In the genomic region with DNA sequence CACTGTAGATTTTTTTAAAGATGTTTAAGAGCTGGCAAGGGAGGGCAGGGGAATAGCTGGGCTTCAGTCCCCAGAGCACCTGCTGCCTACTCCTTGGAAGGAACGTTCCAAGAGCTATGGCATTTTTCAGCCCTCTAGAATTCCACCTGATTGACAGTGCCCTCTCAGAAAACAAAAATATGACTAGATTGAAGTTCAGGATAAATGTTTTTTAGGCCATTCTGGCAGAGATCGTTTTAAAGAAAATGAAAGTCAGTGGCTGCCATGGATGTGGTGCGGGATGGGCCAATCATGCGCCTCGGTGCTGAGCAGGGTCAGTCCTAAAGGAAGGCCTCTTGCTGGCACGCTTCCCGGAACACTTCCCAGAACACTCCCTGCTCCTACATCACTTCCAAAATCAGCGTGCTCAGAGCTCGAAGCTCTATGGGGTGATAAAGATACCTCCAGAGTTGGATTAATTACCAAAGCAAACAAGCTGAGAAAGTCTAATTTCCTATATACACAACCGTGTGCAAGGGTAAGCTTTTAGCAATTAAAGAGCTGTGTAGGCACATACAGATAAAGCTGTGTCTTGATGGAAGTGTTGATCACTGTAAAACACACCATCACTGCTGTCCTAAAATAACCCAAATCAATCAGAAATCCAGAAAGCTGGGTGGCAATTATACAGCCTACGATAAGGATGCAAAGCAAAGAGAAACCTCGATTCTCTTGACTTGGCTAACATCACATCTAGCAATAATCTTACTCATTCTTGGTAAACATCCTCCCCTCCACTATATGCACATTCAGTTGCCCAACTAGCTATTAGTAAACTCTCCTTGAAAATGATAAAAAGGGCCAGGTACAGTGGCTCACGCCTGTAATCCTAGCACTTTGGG, we compare ENCODE assay signal across 9 cellular contexts. TPM values are rescaled to one million over a fixed set of nuclear protein-coding genes. Genes with fewer than 3 reads are reported as not detected.
DNase-seq lines count a peak whose midpoint lies in the region; ATAC-seq, FAIRE-seq and TF ChIP-seq lines count a peak whose summit lies in the region.
"Had no signal": no experiment of that assay in that cellular context is flagged by ENCODE, and none has a peak within 500 bp of the region (broad histone marks: within the 10 kb centered on the region; RNA-seq: fewer than 3 reads in every experiment).

No MANE protein-coding gene starts in this region.

- no peak overlapping the region for H3K4me3 Mint-ChIP-seq in activated CD4-positive, alpha-beta memory T cell treated with anti-CD3 and anti-CD28 coated beads for 36 hours
- no peak overlapping the region for H3K4me3 Mint-ChIP-seq in activated CD8-positive, alpha-beta memory T cell treated with anti-CD3 and anti-CD28 coated beads, Interleukin-2, amount 10 ng/mL, durations not matched to agents 7 days and 5 days
- H3K4me3 Mint-ChIP-seq: B cell had no signal

- DNase-seq in A549 (ENCODE audit: low read depth in 1 of 2, low spot score in 1 of 2) (peak; percentile 63 to 80), NCI-H2107 (lab: John Stamatoyannopoulos, UW) (peak; percentile 83), colonic mucosa (peak; percentile 89), mesenteric fat pad (ENCODE audit: low spot score) (peak; percentile 95), HK-2 (ENCODE audit: unreplicated experiment) (no peak), KG1 (lab: John Stamatoyannopoulos, UW) (no peak)
- no peak for DNase-seq in activated CD4-positive, alpha-beta memory T cell treated with anti-CD3 and anti-CD28 coated beads for 36 hours
- DNase-seq in activated CD8-positive, alpha-beta memory T cell treated with anti-CD3 and anti-CD28 coated beads, Interleukin-2, amount 10 ng/mL, durations not matched to agents 7 days and 5 days = no peak

- peak overlapping the region in 1 of 2 donors; percentile 13 for H3K9ac ChIP-seq in colonic mucosa (ENCODE audit: low read depth in 2 of 2, low read length in 2 of 2)

- FAIRE-seq in A549 (lab: Jason Lieb, UNC) = no peak

- ATAC-seq in A549 = peak; percentile 96 to 98
- no peak for ATAC-seq in activated CD8-positive, alpha-beta memory T cell treated with anti-CD3 and anti-CD28 coated beads, Interleukin-2, amount 10 ng/mL, durations not matched to agents 7 days and 5 days

- POLR2A ChIA-PET in A549 (lab: Yijun Ruan, JAX) = no interaction called here
- POLR2A ChIA-PET in activated CD4-positive, alpha-beta memory T cell treated with anti-CD3 and anti-CD28 coated beads for 36 hours (lab: Charles Lee) = interaction anchor here (0.6 kb wide), 2 partner anchors 79 to 318 kb away, joined by 3 to 4 read pairs; no protein-coding TSS in a partner anchor

- TF ChIP-seq CTCF in A549 (IDR thresholded peaks at IDR 0.05) (no peak), colonic mucosa (IDR thresholded peaks at IDR 0.05) (no peak)

- peak overlapping the region; percentile 68 for H3K4me2 ChIP-seq in A549

- peak; percentile 18 to 25; a peak in 1 of 5 replicates for TF ChIP-seq EP300 in A549 (IDR thresholded peaks at IDR 0.05)

- no peak for TF ChIP-seq RAD21 in A549 (conservative IDR thresholded peaks at IDR 0.05 in 1 of 2, IDR thresholded peaks at IDR 0.05 in 1 of 2)

- H3K27ac Mint-ChIP-seq in activated CD4-positive, alpha-beta memory T cell treated with anti-CD3 and anti-CD28 coated beads for 36 hours = no peak overlapping the region
- no peak overlapping the region for H3K27ac Mint-ChIP-seq in activated CD8-positive, alpha-beta memory T cell treated with anti-CD3 and anti-CD28 coated beads, Interleukin-2, amount 10 ng/mL, durations not matched to agents 7 days and 5 days
- H3K27ac Mint-ChIP-seq: B cell had no signal

- CTCF ChIA-PET in A549 (lab: Yijun Ruan, JAX) = interaction anchor here (0.6 to 1.4 kb wide), 6 partner anchors 9 to 340 kb away, joined by 3 to 4 read pairs (median 3); partner anchors contain the start of gene TGFBR3
- CTCF ChIA-PET in activated CD4-positive, alpha-beta memory T cell treated with anti-CD3 and anti-CD28 coated beads for 36 hours (lab: Charles Lee) = interaction anchor here (0.9 kb wide), 1 partner anchor 34 kb away, joined by 3 read pairs; no protein-coding TSS in a partner anchor
- CTCF ChIA-PET in activated CD8-positive, alpha-beta memory T cell treated with anti-CD3 and anti-CD28 coated beads, Interleukin-2, amount 10 ng/mL, durations not matched to agents 7 days and 5 days (lab: Charles Lee) = interaction anchor here (0.9 to 1.8 kb wide), 3 partner anchors 9 to 339 kb away, joined by 3 read pairs; no protein-coding TSS in a partner anchor

- peaks cover 31% of the 10 kb centered on the region for H3K4me1 ChIP-seq in A549
- peaks cover 7% of the 10 kb centered on the region for H3K4me1 ChIP-seq in colonic mucosa

- intact Hi-C loops in colonic mucosa (cut with DNase I) = no loop called here
- intact Hi-C loops in activated CD4-positive, alpha-beta memory T cell treated with anti-CD3 and anti-CD28 coated beads for 36 hours (cut with micrococcal nuclease) = no loop called here

- no peak for TF ChIP-seq POLR2A in A549 (IDR thresholded peaks at IDR 0.05; ENCODE audit: low read length)

- H3K27ac ChIP-seq in A549 = peak overlapping the region; percentile 64 to 82
- peak overlapping the region; percentile 42 for H3K27ac ChIP-seq in colonic mucosa

- no peaks in the 10 kb centered on the region for H3K9me3 Mint-ChIP-seq in activated CD4-positive, alpha-beta memory T cell treated with anti-CD3 and anti-CD28 coated beads for 36 hours
- H3K9me3 Mint-ChIP-seq in activated CD8-positive, alpha-beta memory T cell treated with anti-CD3 and anti-CD28 coated beads, Interleukin-2, amount 10 ng/mL, durations not matched to agents 7 days and 5 days (ENCODE audit: low read depth) = no peaks in the 10 kb centered on the region

- 8% methylated on average over 13 of the region's 13 CpGs for WGBS in A549 (ENCODE audit: missing lambda C conversion rate)

- H3K36me3 ChIP-seq in colonic mucosa = no peaks in the 10 kb centered on the region

- no peaks in the 10 kb centered on the region for H3K27me3 Mint-ChIP-seq in activated CD4-positive, alpha-beta memory T cell treated with anti-CD3 and anti-CD28 coated beads for 36 hours
- H3K27me3 Mint-ChIP-seq in activated CD8-positive, alpha-beta memory T cell treated with anti-CD3 and anti-CD28 coated beads, Interleukin-2, amount 10 ng/mL, durations not matched to agents 7 days and 5 days = no peaks in the 10 kb centered on the region

- no peaks in the 10 kb centered on the region for H3K27me3 ChIP-seq in colonic mucosa

- no peaks in the 10 kb centered on the region for H3K9me3 ChIP-seq in A549
- H3K9me3 ChIP-seq in colonic mucosa = no peaks in the 10 kb centered on the region

- H3K36me3 Mint-ChIP-seq in activated CD4-positive, alpha-beta memory T cell treated with anti-CD3 and anti-CD28 coated beads for 36 hours = no peaks in the 10 kb centered on the region
- peaks cover 4% of the 10 kb centered on the region for H3K36me3 Mint-ChIP-seq in activated CD8-positive, alpha-beta memory T cell treated with anti-CD3 and anti-CD28 coated beads, Interleukin-2, amount 10 ng/mL, durations not matched to agents 7 days and 5 days

- H3K4me1 Mint-ChIP-seq in activated CD4-positive, alpha-beta memory T cell treated with anti-CD3 and anti-CD28 coated beads for 36 hours (ENCODE audit: low read depth) = peaks cover 3% of the 10 kb centered on the region
- H3K4me1 Mint-ChIP-seq in activated CD8-positive, alpha-beta memory T cell treated with anti-CD3 and anti-CD28 coated beads, Interleukin-2, amount 10 ng/mL, durations not matched to agents 7 days and 5 days = no peaks in the 10 kb centered on the region
- H3K4me1 Mint-ChIP-seq: B cell had no signal

- H3K4me3 ChIP-seq in A549 (peak overlapping the region; percentile 24; the same call in 2 of the 3 replicates), colonic mucosa (no peak overlapping the region)

TF ChIP-seq in A549, 52 proteins besides CTCF, POLR2A, EP300 and RAD21 (continues in another document):
- no peak for TF ChIP-seq HDAC2 (IDR thresholded peaks at IDR 0.05)
- TF ChIP-seq CEBPB (IDR thresholded peaks at IDR 0.05) = peak; percentile 67 to 79
- TF ChIP-seq SREBF2 (IDR thresholded peaks at IDR 0.05) = no peak
- no peak for TF ChIP-seq HES2 (IDR thresholded peaks at IDR 0.05)
- no peak for TF ChIP-seq EHMT2 (IDR thresholded peaks at IDR 0.05; ENCODE audit: low read depth)
- no peak for TF ChIP-seq CBX2 (IDR thresholded peaks at IDR 0.05; ENCODE audit: borderline replicate concordance, low read depth)
- TF ChIP-seq JUN (IDR thresholded peaks at IDR 0.05) = peak in 1 of 2 experiments; percentile 17; a peak in 1 of 5 replicates
- TF ChIP-seq MAZ (IDR thresholded peaks at IDR 0.05; ENCODE audit: borderline replicate concordance, low read depth, low read length) = no peak
- TF ChIP-seq EHF (CRISPR knock-in tag; IDR thresholded peaks at IDR 0.05) = no peak
- TF ChIP-seq GATA3 (IDR thresholded peaks at IDR 0.05; ENCODE audit: borderline replicate concordance) = peak; percentile 41; the same call in 1 of the 2 replicates
- TF ChIP-seq FOSL2 (IDR thresholded peaks at IDR 0.05) = peak; percentile 46; the same call in 1 of the 2 replicates
- TF ChIP-seq FOSL2 (CRISPR knock-in tag; IDR thresholded peaks at IDR 0.05) = peak; percentile 60
- TF ChIP-seq PHF8 (IDR thresholded peaks at IDR 0.05; ENCODE audit: borderline replicate concordance, low read depth) = no peak
- no peak for TF ChIP-seq RNF2 (IDR thresholded peaks at IDR 0.05; ENCODE audit: borderline replicate concordance, low read depth)

RNA-seq across cellular contexts. Expression of gene TGFBR3, which starts 34.6 kb away (rescaled TPM):
- 8.9 and 12.1 TPM in 2 replicates for polyA plus RNA-seq in A549 (2011; rRNA removed)
- polyA plus RNA-seq in A549 (2012; cell fraction: cytosol; rRNA removed) = 2.2 and 2.6 TPM in 2 replicates
- polyA plus RNA-seq in A549 (2012; cell fraction: nucleus; rRNA removed) = 3.6 and 3.9 TPM in 2 replicates
- 5.0 to 5.8 TPM (median 5.5 TPM) in 3 replicates for polyA plus RNA-seq in A549 (2017; fragmentation: RNase III; extraction: RNeasy Plus Mini Kit Qiagen cat#74134 plus additional on column Dnase treatment)
- 19.1 and 19.3 TPM in 2 replicates for polyA minus RNA-seq in A549 (2011; rRNA and poly(A)+ RNA removed)
- 10 to 100 TPM in 1 of 2 donors, 1 to 10 TPM in 1; 8.4 to 16.0 TPM for total RNA-seq in colonic mucosa
- total RNA-seq in mesenteric fat pad = 158 TPM
- total RNA-seq in activated CD4-positive, alpha-beta memory T cell treated with anti-CD3 and anti-CD28 coated beads for 36 hours = 1 to 10 TPM; 4.5 to 4.9 TPM
- total RNA-seq in activated CD8-positive, alpha-beta memory T cell treated with anti-CD3 and anti-CD28 coated beads, Interleukin-2, amount 10 ng/mL, durations not matched to agents 7 days and 5 days = 10 to 100 TPM; 10.4 to 25.8 TPM

Comparison
In these comparisons a context has a peak if more than half of its experiments do, and no peak if none do; other contexts are left out.
1. DNase-seq: peak in A549 (2 of 2), NCI-H2107 (single experiment), colonic mucosa (single experiment) and mesenteric fat pad (single experiment); none in activated CD4-positive, alpha-beta memory T cell treated with anti-CD3 and anti-CD28 coated beads for 36 hours (single experiment), activated CD8-positive, alpha-beta memory T cell treated with anti-CD3 and anti-CD28 coated beads, Interleukin-2, amount 10 ng/mL, durations not matched to agents 7 days and 5 days (single experiment), HK-2 (single experiment) and KG1 (single experiment).